ENCODE assay signal across 24 cellular contexts in the genomic region with DNA sequence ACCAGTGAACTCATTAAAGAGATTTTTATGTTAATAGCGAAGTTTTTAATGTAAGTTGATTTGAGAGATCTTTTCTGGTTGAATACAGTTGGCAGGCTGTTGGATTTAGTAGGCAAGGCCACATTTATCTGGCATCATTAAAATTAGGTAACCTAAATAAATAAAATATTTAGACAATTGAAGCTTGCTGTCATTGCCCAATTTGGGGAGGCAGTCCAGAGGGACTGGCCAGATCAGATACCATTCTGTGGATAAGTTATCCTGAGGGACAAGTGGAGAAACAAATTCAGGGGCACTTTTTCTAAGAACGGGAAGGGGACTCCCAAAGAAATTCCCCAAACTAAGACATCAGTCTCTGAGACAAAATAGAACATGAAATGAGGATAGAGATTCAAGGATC.
"Had no signal": no experiment of that assay in that cellular context is flagged by ENCODE, and none has a peak within 500 bp of the region (broad histone marks: within the 10 kb centered on the region; RNA-seq: fewer than 3 reads in every experiment).

No MANE protein-coding gene starts in this region.

- H3K4me3 Mint-ChIP-seq: dendritic cell treated with granulocyte-macrophage colony-stimulating factor and Interleukin-4, amounts not matched to agents 40 ng/mL and 50 ng/mL, for 4 days; effector memory CD8-positive, alpha-beta T cell had no signal

- H3K27me3 Mint-ChIP-seq: dendritic cell treated with granulocyte-macrophage colony-stimulating factor and Interleukin-4, amounts not matched to agents 40 ng/mL and 50 ng/mL, for 4 days; effector memory CD8-positive, alpha-beta T cell had no signal

- H3K36me3 ChIP-seq: colonic mucosa, esophagus muscularis mucosa, esophagus squamous epithelium, gastrocnemius medialis, gastroesophageal sphincter, heart left ventricle, heart right ventricle had no signal

- H3K4me3 ChIP-seq: colonic mucosa, coronary artery, dorsolateral prefrontal cortex, esophagus muscularis mucosa, esophagus squamous epithelium, gastrocnemius medialis, gastroesophageal sphincter, heart left ventricle, heart right ventricle had no signal

- H3K27ac ChIP-seq: colonic mucosa, coronary artery, dorsolateral prefrontal cortex, epithelial cell of prostate, esophagus muscularis mucosa, esophagus squamous epithelium, foreskin keratinocyte, gastrocnemius medialis, gastroesophageal sphincter, heart left ventricle, heart right ventricle had no signal

- DNase-seq: colonic mucosa; cortex of kidney; dermis blood vessel endothelial cell; dorsolateral prefrontal cortex; effector CD4-positive, alpha-beta T cell; effector CD8-positive, alpha-beta T cell; effector memory CD4-positive, alpha-beta T cell; effector memory CD8-positive, alpha-beta T cell; erythroblast; esophagus squamous epithelium; foreskin fibroblast; foreskin keratinocyte; foreskin melanocyte; gastrocnemius medialis; glutamatergic neuron; head of caudate nucleus; heart left ventricle; heart right ventricle had no signal

- H3K9me3 ChIP-seq: colonic mucosa, esophagus muscularis mucosa, esophagus squamous epithelium, gastrocnemius medialis, gastroesophageal sphincter, heart left ventricle, heart right ventricle had no signal

- H3K9me3 Mint-ChIP-seq: dendritic cell treated with granulocyte-macrophage colony-stimulating factor and Interleukin-4, amounts not matched to agents 40 ng/mL and 50 ng/mL, for 4 days had no signal

- H3K4me1 ChIP-seq: colonic mucosa, esophagus muscularis mucosa, esophagus squamous epithelium, foreskin keratinocyte, gastrocnemius medialis, gastroesophageal sphincter, heart left ventricle, heart right ventricle had no signal

- ATAC-seq: effector memory CD8-positive, alpha-beta T cell; esophagus mucosa; foreskin keratinocyte; gastrocnemius medialis; gastroesophageal sphincter; heart left ventricle; heart right ventricle had no signal

- H3K27ac Mint-ChIP-seq: dendritic cell treated with granulocyte-macrophage colony-stimulating factor and Interleukin-4, amounts not matched to agents 40 ng/mL and 50 ng/mL, for 4 days; effector memory CD8-positive, alpha-beta T cell had no signal

- H3K27me3 ChIP-seq: colonic mucosa, esophagus muscularis mucosa, esophagus squamous epithelium, foreskin keratinocyte, gastrocnemius medialis, gastroesophageal sphincter, heart right ventricle had no signal
